Comparison of ENCODE assay signal across 1 cellular context in the genomic region with DNA sequence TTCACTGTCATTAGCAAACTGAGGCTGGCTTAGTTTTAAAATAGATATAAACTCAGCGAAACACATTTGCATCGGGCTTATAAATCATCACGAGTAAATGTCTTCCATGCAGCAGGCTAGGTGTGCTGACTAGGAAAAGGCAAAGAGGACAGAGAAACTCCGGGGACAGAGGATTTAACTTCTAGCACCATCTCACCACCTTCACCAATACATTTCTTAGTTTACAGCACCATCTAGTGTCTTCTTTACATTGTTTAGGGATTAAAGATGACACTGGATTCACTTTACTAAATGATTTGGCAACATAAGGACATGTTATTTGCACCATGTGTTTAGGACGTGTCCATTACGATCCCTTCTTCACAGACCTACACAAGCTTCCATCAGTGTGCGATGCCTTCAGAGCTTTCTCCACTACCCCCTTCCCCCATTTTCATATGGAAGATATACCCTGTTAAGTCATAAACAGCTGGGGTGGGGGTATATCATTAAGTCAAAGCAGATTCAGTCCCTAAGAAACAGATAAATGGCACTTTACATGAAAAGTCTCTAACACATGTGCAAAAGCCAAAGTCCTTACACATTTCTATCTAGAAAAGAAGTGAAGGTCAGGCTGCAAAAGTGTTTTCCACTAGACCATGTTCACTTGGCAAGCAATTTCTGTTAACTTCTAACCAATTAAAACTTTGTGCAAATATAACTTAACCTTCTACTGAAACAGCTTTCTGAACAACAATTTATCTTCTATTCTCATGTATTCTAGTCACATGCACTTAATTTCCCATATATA.
TF ChIP-seq lines count a peak whose summit lies in the region.

No MANE protein-coding gene starts in this region.

TF ChIP-seq in GM23338, 12 proteins besides CTCF, POLR2A, EP300 and RAD21 (continued from another document):
- TF ChIP-seq, protein P1, sequence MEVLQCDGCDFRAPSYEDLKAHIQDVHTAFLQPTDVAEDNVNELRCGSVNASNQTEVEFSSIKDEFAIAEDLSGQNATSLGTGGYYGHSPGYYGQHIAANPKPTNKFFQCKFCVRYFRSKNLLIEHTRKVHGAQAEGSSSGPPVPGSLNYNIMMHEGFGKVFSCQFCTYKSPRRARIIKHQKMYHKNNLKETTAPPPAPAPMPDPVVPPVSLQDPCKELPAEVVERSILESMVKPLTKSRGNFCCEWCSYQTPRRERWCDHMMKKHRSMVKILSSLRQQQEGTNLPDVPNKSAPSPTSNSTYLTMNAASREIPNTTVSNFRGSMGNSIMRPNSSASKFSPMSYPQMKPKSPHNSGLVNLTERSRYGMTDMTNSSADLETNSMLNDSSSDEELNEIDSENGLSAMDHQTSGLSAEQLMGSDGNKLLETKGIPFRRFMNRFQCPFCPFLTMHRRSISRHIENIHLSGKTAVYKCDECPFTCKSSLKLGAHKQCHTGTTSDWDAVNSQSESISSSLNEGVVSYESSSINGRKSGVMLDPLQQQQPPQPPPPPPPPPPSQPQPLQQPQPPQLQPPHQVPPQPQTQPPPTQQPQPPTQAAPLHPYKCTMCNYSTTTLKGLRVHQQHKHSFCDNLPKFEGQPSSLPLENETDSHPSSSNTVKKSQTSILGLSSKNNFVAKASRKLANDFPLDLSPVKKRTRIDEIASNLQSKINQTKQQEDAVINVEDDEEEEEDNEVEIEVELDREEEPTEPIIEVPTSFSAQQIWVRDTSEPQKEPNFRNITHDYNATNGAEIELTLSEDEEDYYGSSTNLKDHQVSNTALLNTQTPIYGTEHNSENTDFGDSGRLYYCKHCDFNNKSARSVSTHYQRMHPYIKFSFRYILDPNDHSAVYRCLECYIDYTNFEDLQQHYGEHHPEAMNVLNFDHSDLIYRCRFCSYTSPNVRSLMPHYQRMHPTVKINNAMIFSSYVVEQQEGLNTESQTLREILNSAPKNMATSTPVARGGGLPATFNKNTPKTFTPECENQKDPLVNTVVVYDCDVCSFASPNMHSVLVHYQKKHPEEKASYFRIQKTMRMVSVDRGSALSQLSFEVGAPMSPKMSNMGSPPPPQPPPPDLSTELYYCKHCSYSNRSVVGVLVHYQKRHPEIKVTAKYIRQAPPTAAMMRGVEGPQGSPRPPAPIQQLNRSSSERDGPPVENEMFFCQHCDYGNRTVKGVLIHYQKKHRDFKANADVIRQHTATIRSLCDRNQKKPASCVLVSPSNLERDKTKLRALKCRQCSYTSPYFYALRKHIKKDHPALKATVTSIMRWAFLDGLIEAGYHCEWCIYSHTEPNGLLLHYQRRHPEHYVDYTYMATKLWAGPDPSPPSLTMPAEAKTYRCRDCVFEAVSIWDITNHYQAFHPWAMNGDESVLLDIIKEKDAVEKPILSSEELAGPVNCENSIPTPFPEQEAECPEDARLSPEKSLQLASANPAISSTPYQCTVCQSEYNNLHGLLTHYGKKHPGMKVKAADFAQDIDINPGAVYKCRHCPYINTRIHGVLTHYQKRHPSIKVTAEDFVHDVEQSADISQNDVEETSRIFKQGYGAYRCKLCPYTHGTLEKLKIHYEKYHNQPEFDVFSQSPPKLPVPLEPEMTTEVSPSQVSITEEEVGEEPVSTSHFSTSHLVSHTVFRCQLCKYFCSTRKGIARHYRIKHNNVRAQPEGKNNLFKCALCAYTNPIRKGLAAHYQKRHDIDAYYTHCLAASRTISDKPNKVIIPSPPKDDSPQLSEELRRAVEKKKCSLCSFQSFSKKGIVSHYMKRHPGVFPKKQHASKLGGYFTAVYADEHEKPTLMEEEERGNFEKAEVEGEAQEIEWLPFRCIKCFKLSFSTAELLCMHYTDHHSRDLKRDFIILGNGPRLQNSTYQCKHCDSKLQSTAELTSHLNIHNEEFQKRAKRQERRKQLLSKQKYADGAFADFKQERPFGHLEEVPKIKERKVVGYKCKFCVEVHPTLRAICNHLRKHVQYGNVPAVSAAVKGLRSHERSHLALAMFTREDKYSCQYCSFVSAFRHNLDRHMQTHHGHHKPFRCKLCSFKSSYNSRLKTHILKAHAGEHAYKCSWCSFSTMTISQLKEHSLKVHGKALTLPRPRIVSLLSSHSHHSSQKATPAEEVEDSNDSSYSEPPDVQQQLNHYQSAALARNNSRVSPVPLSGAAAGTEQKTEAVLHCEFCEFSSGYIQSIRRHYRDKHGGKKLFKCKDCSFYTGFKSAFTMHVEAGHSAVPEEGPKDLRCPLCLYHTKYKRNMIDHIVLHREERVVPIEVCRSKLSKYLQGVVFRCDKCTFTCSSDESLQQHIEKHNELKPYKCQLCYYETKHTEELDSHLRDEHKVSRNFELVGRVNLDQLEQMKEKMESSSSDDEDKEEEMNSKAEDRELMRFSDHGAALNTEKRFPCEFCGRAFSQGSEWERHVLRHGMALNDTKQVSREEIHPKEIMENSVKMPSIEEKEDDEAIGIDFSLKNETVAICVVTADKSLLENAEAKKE (CRISPR knock-in tag; IDR thresholded peaks at IDR 0.05): no peak
TF ChIP-seq in GM23338: peak in this region for 0.
